Comparison of ENCODE assay signal across 11 cellular contexts in genomic region chr22:46649176-46650077, GRCh38. TPM values are rescaled to one million over a fixed set of nuclear protein-coding genes. Genes with fewer than 3 reads are reported as not detected.
DNase-seq lines count a peak whose midpoint lies in the region; ATAC-seq and TF ChIP-seq lines count a peak whose summit lies in the region.
"Had no signal": no experiment of that assay in that cellular context is flagged by ENCODE, and none has a peak within 500 bp of the region (broad histone marks: within the 10 kb centered on the region; RNA-seq: fewer than 3 reads in every experiment).

No MANE protein-coding gene starts in this region.

- H3K27ac ChIP-seq in esophagus muscularis mucosa (replicated peaks in 1 of 4) = peak overlapping the region; percentile 66 to 80 (median 70)
- peak overlapping the region; percentile 10 to 44 for H3K27ac ChIP-seq in ovary

- TF ChIP-seq EP300 in esophagus muscularis mucosa (IDR thresholded peaks at IDR 0.05) = no peak
- no peak for TF ChIP-seq EP300 in ovary (IDR thresholded peaks at IDR 0.05)

- WGBS in esophagus muscularis mucosa = 35% methylated on average over 13 of the region's 25 CpGs
- 27 to 33% (median 28%) methylated on average over 25 of the region's 25 CpGs for WGBS in ovary, 3 donors

- intact Hi-C loops in esophagus muscularis mucosa (cut with DNase I) (loop anchor here (10.0 kb wide), 1 partner anchor 85 kb away; no protein-coding TSS in a partner anchor), ovary (cut with DNase I) (no loop called here)

- no peak for ATAC-seq in GM21381 (IDR thresholded peaks at IDR 0.05; ENCODE audit: unreplicated experiment)

- H3K36me3 ChIP-seq in esophagus muscularis mucosa (peaks cover 0 to 3% (median 0%) of the 10 kb centered on the region in 4 donors), ovary (no peaks in the 10 kb centered on the region)

- DNase-seq in COLO668 (lab: John Stamatoyannopoulos, UW; ENCODE audit: unreplicated experiment) (peak; percentile 71), NCI-H446 (lab: John Stamatoyannopoulos, UW) (peak; percentile 64 to 76), esophagus muscularis mucosa (ENCODE audit: extremely low spot score) (no peak), ovary (peak in 1 of 5 donors; percentile 57), NCI-H2227 treated with DMSO at 0.1 percent for 48 hours (lab: John Stamatoyannopoulos, UW) (no peak), amniotic stem cell (lab: John Stamatoyannopoulos, UW) (no peak), NCI-H187 (lab: John Stamatoyannopoulos, UW) (no peak)
- DNase-seq: activated B cell treated with CpG ODN at 0.5 μM for 24 hours, cerebellar nuclear complex, mesendoderm had no signal

- no peaks in the 10 kb centered on the region for H3K9me3 ChIP-seq in esophagus muscularis mucosa
- H3K9me3 ChIP-seq in ovary = no peaks in the 10 kb centered on the region

- no peak overlapping the region for H3K4me3 ChIP-seq in esophagus muscularis mucosa
- no peak overlapping the region for H3K4me3 ChIP-seq in ovary

- H3K4me1 ChIP-seq in esophagus muscularis mucosa (peaks cover 58 to 82% (median 69%) of the 10 kb centered on the region in 4 donors), ovary (ENCODE audit: insufficient read depth) (peaks cover 15% of the 10 kb centered on the region)

- H3K27me3 ChIP-seq in esophagus muscularis mucosa (no peaks in the 10 kb centered on the region), ovary (no peaks in the 10 kb centered on the region)

- TF ChIP-seq POLR2A in esophagus muscularis mucosa (IDR thresholded peaks at IDR 0.05; ENCODE audit: low read depth) (no peak), ovary (IDR thresholded peaks at IDR 0.05) (no peak)

- TF ChIP-seq CTCF in esophagus muscularis mucosa (IDR thresholded peaks at IDR 0.05) (no peak), ovary (IDR thresholded peaks at IDR 0.05) (no peak)

RNA-seq across cellular contexts. Expression of gene GRAMD4, which starts 29.2 kb away (rescaled TPM):
- total RNA-seq in esophagus muscularis mucosa (100 to 1,000 TPM in 1 of 4 donors, 10 to 100 TPM in 3; 20.0 to 126 (median 63.8) TPM), ovary (10 to 100 TPM; 19.0 to 40.4 (median 28.7) TPM)
- 1 to 10 TPM; 6.2 to 8.0 TPM for polyA plus RNA-seq in ovary

Comparison
In these comparisons a context has a peak if more than half of its experiments do, and no peak if none do; other contexts are left out.
1. DNase-seq: peak in COLO668 (single experiment) and NCI-H446 (2 of 2); none in esophagus muscularis mucosa (single experiment), NCI-H2227 treated with DMSO at 0.1 percent for 48 hours (single experiment), amniotic stem cell (single experiment) and NCI-H187 (0 of 2).